ENCODE assay signal across 12 cellular contexts in genomic region chr3:186110975-186111974, GRCh38. TPM values are rescaled to one million over a fixed set of nuclear protein-coding genes. Genes with fewer than 3 reads are reported as not detected.
DNase-seq lines count a peak whose midpoint lies in the region; ATAC-seq and TF ChIP-seq lines count a peak whose summit lies in the region.
"Had no signal": no experiment of that assay in that cellular context is flagged by ENCODE, and none has a peak within 500 bp of the region (broad histone marks: within the 10 kb centered on the region; RNA-seq: fewer than 3 reads in every experiment).

No MANE protein-coding gene starts in this region.

- H3K9me3 ChIP-seq in Loucy (ENCODE audit: insufficient read depth, low read depth, low read length) = no peaks in the 10 kb centered on the region
- H3K9me3 ChIP-seq in osteoblast (ENCODE audit: low read depth, low read length) = no peaks in the 10 kb centered on the region
- H3K9me3 ChIP-seq: upper lobe of right lung had no signal

- TF ChIP-seq CTCF in Loucy (conservative IDR thresholded peaks at IDR 0.05; ENCODE audit: low read length) (no peak), osteoblast (IDR thresholded peaks at IDR 0.05; ENCODE audit: extremely low read depth, low read depth, low read length) (no peak)

- H3K4me1 ChIP-seq in Loucy (ENCODE audit: insufficient read depth, low read length, poor library complexity, severe bottlenecking) = peaks cover 35% of the 10 kb centered on the region
- H3K4me1 ChIP-seq in osteoblast (ENCODE audit: insufficient read depth, low read length) = peaks cover 22% of the 10 kb centered on the region

- H3K4me3 ChIP-seq in Loucy (ENCODE audit: low read length, poor library complexity, severe bottlenecking) (no peak overlapping the region), osteoblast (ENCODE audit: insufficient read depth, low read length) (no peak overlapping the region)

- CTCF ChIA-PET in activated CD4-positive, alpha-beta T cell treated with anti-CD3 and anti-CD28 coated beads, Interleukin-2, amount 10 ng/mL, durations not matched to agents 7 days and 5 days (lab: Charles Lee) = interaction anchor here (0.6 kb wide), 1 partner anchor 280 kb away, joined by 3 read pairs; no protein-coding TSS in a partner anchor

- ATAC-seq in HG03039 (IDR thresholded peaks at IDR 0.05; ENCODE audit: unreplicated experiment) (no peak), GM19328 (IDR thresholded peaks at IDR 0.05; ENCODE audit: unreplicated experiment) (no peak)
- ATAC-seq: esophagus mucosa, Panc1, upper lobe of right lung had no signal

- H3K27me3 Mint-ChIP-seq in activated CD4-positive, alpha-beta T cell treated with anti-CD3 and anti-CD28 coated beads, Interleukin-2, amount 10 ng/mL, durations not matched to agents 7 days and 5 days = peaks cover 86% of the 10 kb centered on the region
- H3K27me3 Mint-ChIP-seq in activated naive CD8-positive, alpha-beta T cell = peaks cover 56% of the 10 kb centered on the region

- H3F3A ChIP-seq in Loucy (ENCODE audit: low read depth) = no peaks in the 10 kb centered on the region

- H2AFZ ChIP-seq in Loucy (ENCODE audit: low read length) (no peak overlapping the region), osteoblast (ENCODE audit: low read length) (peak overlapping the region; percentile 99)

- no peaks in the 10 kb centered on the region for H3K9me2 ChIP-seq in Loucy (replicated peaks; ENCODE audit: low read depth, low read length)

- H3K4me2 ChIP-seq in Loucy (ENCODE audit: low read depth, low read length, poor library complexity, severe bottlenecking) (peak overlapping the region; percentile 94), osteoblast (ENCODE audit: insufficient read depth, low read length) (no peak overlapping the region)

- H3K9ac ChIP-seq in Loucy (ENCODE audit: low read depth, low read length, poor library complexity, severe bottlenecking) = no peak overlapping the region

- H4K20me1 ChIP-seq in Loucy (ENCODE audit: insufficient read depth, low read length, poor library complexity, severe bottlenecking) = peaks cover 7% of the 10 kb centered on the region
- H4K20me1 ChIP-seq in osteoblast (ENCODE audit: insufficient read depth, low read length) = peaks cover 9% of the 10 kb centered on the region

- no peak overlapping the region for H3K27ac Mint-ChIP-seq in activated CD4-positive, alpha-beta T cell treated with anti-CD3 and anti-CD28 coated beads, Interleukin-2, amount 10 ng/mL, durations not matched to agents 7 days and 5 days
- H3K27ac Mint-ChIP-seq in activated naive CD8-positive, alpha-beta T cell = no peak overlapping the region

- peaks cover 2% of the 10 kb centered on the region for H3K36me3 Mint-ChIP-seq in activated CD4-positive, alpha-beta T cell treated with anti-CD3 and anti-CD28 coated beads, Interleukin-2, amount 10 ng/mL, durations not matched to agents 7 days and 5 days (ENCODE audit: low read depth)
- H3K36me3 Mint-ChIP-seq in activated naive CD8-positive, alpha-beta T cell = no peaks in the 10 kb centered on the region

- H3K36me3 ChIP-seq in Loucy (ENCODE audit: insufficient read depth, low read length) (no peaks in the 10 kb centered on the region), osteoblast (ENCODE audit: insufficient read depth, low read length) (no peaks in the 10 kb centered on the region)
- H3K36me3 ChIP-seq: upper lobe of right lung had no signal

- H3K27ac ChIP-seq in osteoblast (ENCODE audit: low read depth, low read length) = no peak overlapping the region

- peaks cover 13% of the 10 kb centered on the region for H3K27me3 ChIP-seq in Loucy (ENCODE audit: insufficient read depth, low read length, poor library complexity, severe bottlenecking)
- peaks cover 15% of the 10 kb centered on the region for H3K27me3 ChIP-seq in osteoblast (ENCODE audit: insufficient read depth, low read length)

- H3K79me2 ChIP-seq in Loucy (ENCODE audit: insufficient read depth, low read length) (no peaks in the 10 kb centered on the region), osteoblast (ENCODE audit: insufficient read depth, low read length) (peaks cover 22% of the 10 kb centered on the region)

- POLR2A ChIA-PET in activated CD4-positive, alpha-beta T cell treated with anti-CD3 and anti-CD28 coated beads, Interleukin-2, amount 10 ng/mL, durations not matched to agents 7 days and 5 days (lab: Charles Lee) = interaction anchor here (0.5 kb wide), 1 partner anchor 148 kb away, joined by 4 read pairs; no protein-coding TSS in a partner anchor

- DNase-seq in activated CD4-positive, alpha-beta T cell treated with anti-CD3 and anti-CD28 coated beads, Interleukin-2, amount 10 ng/mL, durations not matched to agents 7 days and 5 days = no peak
- no peak for DNase-seq in activated CD4-positive, alpha-beta T cell treated with anti-CD3 and anti-CD28 coated beads for 1 hour
- DNase-seq in osteoblast (ENCODE audit: insufficient read length, low spot score, missing footprints) = peak; percentile 74
- no peak for DNase-seq in HT-29 (ENCODE audit: low spot score)
- DNase-seq: NCI-H1092 had no signal

- peaks cover 36% of the 10 kb centered on the region for H3K4me1 Mint-ChIP-seq in activated CD4-positive, alpha-beta T cell treated with anti-CD3 and anti-CD28 coated beads, Interleukin-2, amount 10 ng/mL, durations not matched to agents 7 days and 5 days
- peaks cover 33% of the 10 kb centered on the region for H3K4me1 Mint-ChIP-seq in activated naive CD8-positive, alpha-beta T cell (ENCODE audit: low read depth)

- H3K9me3 Mint-ChIP-seq in activated CD4-positive, alpha-beta T cell treated with anti-CD3 and anti-CD28 coated beads, Interleukin-2, amount 10 ng/mL, durations not matched to agents 7 days and 5 days = no peaks in the 10 kb centered on the region
- H3K9me3 Mint-ChIP-seq in activated naive CD8-positive, alpha-beta T cell (ENCODE audit: low read depth) = no peaks in the 10 kb centered on the region

- peak overlapping the region; percentile 34 for H3K4me3 Mint-ChIP-seq in activated CD4-positive, alpha-beta T cell treated with anti-CD3 and anti-CD28 coated beads, Interleukin-2, amount 10 ng/mL, durations not matched to agents 7 days and 5 days
- peak overlapping the region; percentile 98 for H3K4me3 Mint-ChIP-seq in activated naive CD8-positive, alpha-beta T cell

RNA-seq across cellular contexts. Expression of gene ETV5, which starts 2.4 kb away (rescaled TPM):
- under 1 TPM; 0.48 to 0.50 TPM for total RNA-seq in activated CD4-positive, alpha-beta T cell treated with anti-CD3 and anti-CD28 coated beads, Interleukin-2, amount 10 ng/mL, durations not matched to agents 7 days and 5 days
- total RNA-seq in osteoblast = 42.3 and 44.5 TPM in 2 replicates
- total RNA-seq in HT-29 (2014; rRNA removed; shearing (Covaris generic)) = 25.4 and 39.6 TPM in 2 replicates

Comparison
In these comparisons a context has a peak if more than half of its experiments do, and no peak if none do; other contexts are left out.
1. RNA of gene ETV5, which starts 2.4 kb away (total RNA-seq): 42.3 to 44.5 TPM in osteoblast and 25.4 to 39.6 TPM in HT-29; 0.48 to 0.50 TPM in activated CD4-positive, alpha-beta T cell treated with anti-CD3 and anti-CD28 coated beads, Interleukin-2, amount 10 ng/mL, durations not matched to agents 7 days and 5 days; every median in the first group is over 10 times any median in the second.